In the genomic region with DNA sequence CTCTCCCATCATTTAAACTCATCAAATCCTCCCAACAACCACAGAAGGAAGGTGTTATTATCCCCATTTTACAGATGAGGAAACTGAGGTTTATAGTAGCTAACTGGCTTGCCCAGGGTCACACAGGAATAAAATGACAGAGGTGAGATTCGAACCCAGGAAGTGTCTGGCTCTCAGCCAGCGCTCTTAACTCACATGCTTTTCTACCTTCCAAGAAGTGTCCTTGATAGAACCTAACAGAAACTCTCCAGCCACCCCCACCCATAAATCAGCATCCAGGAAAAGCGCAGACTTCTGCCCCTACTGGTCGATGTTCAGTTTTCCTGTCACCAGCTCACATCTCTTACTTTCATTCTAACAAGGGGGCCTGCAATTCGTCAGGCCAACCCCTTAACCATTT, we compare ENCODE assay signal across 11 cellular contexts. TPM values are rescaled to one million over a fixed set of nuclear protein-coding genes. Genes with fewer than 3 reads are reported as not detected.
DNase-seq lines count a peak whose midpoint lies in the region; ATAC-seq, FAIRE-seq and TF ChIP-seq lines count a peak whose summit lies in the region.
"Had no signal": no experiment of that assay in that cellular context is flagged by ENCODE, and none has a peak within 500 bp of the region (broad histone marks: within the 10 kb centered on the region; RNA-seq: fewer than 3 reads in every experiment).

No MANE protein-coding gene starts in this region.

- H2AFZ ChIP-seq in mammary epithelial cell (ENCODE audit: low read depth, low read length): no peak overlapping the region

- H3K9me3 ChIP-seq in mammary epithelial cell (replicated peaks; ENCODE audit: insufficient read depth, low read length) (no peaks in the 10 kb centered on the region), breast epithelium (no peaks in the 10 kb centered on the region), aorta (ENCODE audit: control insufficient read depth, low read length) (no peaks in the 10 kb centered on the region)
- H3K9me3 ChIP-seq: sigmoid colon had no signal

- H3K9ac ChIP-seq in mammary epithelial cell (ENCODE audit: insufficient read depth, low read length): no peak overlapping the region

- H3K36me3 ChIP-seq in mammary epithelial cell (ENCODE audit: insufficient read depth, low read length): no peaks in the 10 kb centered on the region
- no peaks in the 10 kb centered on the region for H3K36me3 ChIP-seq in breast epithelium
- H3K36me3 ChIP-seq in aorta (ENCODE audit: control insufficient read depth in 1 of 2, insufficient read depth in 2 of 2, low read length in 1 of 2): peaks cover 0 to 2% of the 10 kb centered on the region in 2 donors

- no peak for TF ChIP-seq POLR2A in breast epithelium (IDR thresholded peaks at IDR 0.05)

- 61% methylated on average over 5 of the region's 5 CpGs for WGBS in mammary epithelial cell (ENCODE audit: low coverage, missing lambda C conversion rate)
- WGBS in aorta, 2 donors: 33 to 37% methylated on average over 5 of the region's 5 CpGs

- H3K27me3 ChIP-seq in mammary epithelial cell (ENCODE audit: insufficient read depth, low read length) (no peaks in the 10 kb centered on the region), breast epithelium (no peaks in the 10 kb centered on the region), aorta (ENCODE audit: control insufficient read depth in 1 of 2, insufficient read depth in 2 of 2, low read length in 1 of 2) (no peaks in the 10 kb centered on the region)
- H3K27me3 ChIP-seq: sigmoid colon had no signal

- no peak for FAIRE-seq in urothelium cell line (lab: Jason Lieb, UNC)

- CTCF ChIA-PET in mammary epithelial cell (lab: Charles Lee; ENCODE audit: low non-redundant PET): no interaction called here

- no peak for ATAC-seq in aorta (ENCODE audit: low FRiP score)

- no peaks in the 10 kb centered on the region for H4K20me1 ChIP-seq in mammary epithelial cell (ENCODE audit: insufficient read depth, low read length)

- H3K79me2 ChIP-seq in mammary epithelial cell (ENCODE audit: insufficient read depth, low read length): no peaks in the 10 kb centered on the region

- no peak for DNase-seq in mammary epithelial cell
- DNase-seq in breast epithelium (ENCODE audit: low spot score in 2 of 2): no peak
- DNase-seq in OCI-M1 (lab: John Stamatoyannopoulos, UW): peak; percentile 46
- no peak for DNase-seq in epithelial cell of esophagus (ENCODE audit: low read depth)
- DNase-seq in urothelium cell line (ENCODE audit: low spot score): peak; percentile 34
- no peak for DNase-seq in NCI-H2227 (lab: John Stamatoyannopoulos, UW; ENCODE audit: unreplicated experiment)
- no peak for DNase-seq in aorta
- no peak for DNase-seq in kidney glomerular epithelial cell (lab: John Stamatoyannopoulos, UW)
- DNase-seq: CD4-positive, CD25-positive, alpha-beta regulatory T cell; sigmoid colon had no signal

- H3K4me1 ChIP-seq in mammary epithelial cell (ENCODE audit: insufficient read depth, low read length): no peaks in the 10 kb centered on the region
- no peaks in the 10 kb centered on the region for H3K4me1 ChIP-seq in breast epithelium
- H3K4me1 ChIP-seq in aorta (ENCODE audit: control insufficient read depth in 1 of 2, insufficient read depth in 2 of 2, low read length in 2 of 2): no peaks in the 10 kb centered on the region

- in situ Hi-C loops in mammary epithelial cell (cut with MboI; ENCODE audit: low sequenced_read_pairs in 2 of 2): no loop called here

- TF ChIP-seq CTCF in mammary epithelial cell (conservative IDR thresholded peaks at IDR 0.05 in 1 of 2, IDR thresholded peaks at IDR 0.05 in 1 of 2; ENCODE audit: extremely low read depth in 1 of 2, insufficient read depth in 1 of 2, low read depth in 1 of 2, low read length in 2 of 2) (peak; percentile 19 to 20), breast epithelium (IDR thresholded peaks at IDR 0.05) (no peak), epithelial cell of esophagus (IDR thresholded peaks at IDR 0.05; ENCODE audit: insufficient read depth, low read depth, low read length, missing control alignments) (peak; percentile 3)

- H3K4me2 ChIP-seq in mammary epithelial cell (ENCODE audit: insufficient read depth, low read depth, low read length): no peak overlapping the region

- H3K27ac ChIP-seq in mammary epithelial cell (ENCODE audit: insufficient read depth, low read depth, low read length) (no peak overlapping the region), breast epithelium (no peak overlapping the region), aorta (ENCODE audit: low read depth in 1 of 2, low read length in 2 of 2) (no peak overlapping the region)

- intact Hi-C loops in mammary epithelial cell (cut with micrococcal nuclease) (no loop called here), breast epithelium (cut with DNase I; ENCODE audit: low total_unique reads) (no loop called here), aorta (cut with DNase I) (no loop called here)

- H3K4me3 ChIP-seq in mammary epithelial cell (replicated peaks in 1 of 3; ENCODE audit: insufficient read depth in 1 of 3, low read depth in 2 of 3, low read length in 3 of 3): no peak overlapping the region
- H3K4me3 ChIP-seq in breast epithelium: no peak overlapping the region
- no peak overlapping the region for H3K4me3 ChIP-seq in epithelial cell of esophagus (ENCODE audit: low read length)
- H3K4me3 ChIP-seq in aorta (ENCODE audit: low read length in 2 of 2): no peak overlapping the region
- H3K4me3 ChIP-seq: sigmoid colon had no signal

- no TSS peak for BruUV-seq in mammary epithelial cell (replicated peaks; lab: Mats Ljungman, UMichigan)

- dilution Hi-C loops in mammary epithelial cell (cut with HindIII; ENCODE audit: low sequenced_read_pairs): no loop called here

RNA-seq across cellular contexts. Expression of a gene that starts 51.7 kb away (rescaled TPM):
- total RNA-seq in mammary epithelial cell: under 1 TPM in 1 of 2 donors, not detected in 1; 0.21 TPM
- polyA plus RNA-seq in mammary epithelial cell: 0.17 TPM
- not detected for polyA minus RNA-seq in mammary epithelial cell
- under 1 TPM in 1 of 3 donors, not detected in 2; 0.29 TPM for total RNA-seq in breast epithelium
- not detected for total RNA-seq in aorta
- polyA plus RNA-seq in aorta: not detected
- total RNA-seq: activated CD8-positive, alpha-beta memory T cell treated with anti-CD3 and anti-CD28 coated beads for 36 hours; CD4-positive, CD25-positive, alpha-beta regulatory T cell; sigmoid colon had no signal
- polyA plus RNA-seq: CD4-positive, CD25-positive, alpha-beta regulatory T cell had no signal

RNA-seq across cellular contexts. Expression of a gene that starts 52.9 kb away (rescaled TPM):
- total RNA-seq in mammary epithelial cell (10 to 100 TPM in 1 of 2 donors, 1 to 10 TPM in 1; 9.8 to 40.2 TPM), breast epithelium (10 to 100 TPM in 2 of 3 donors, 1 to 10 TPM in 1; 3.0 to 31.8 (median 31.0) TPM), aorta (10 to 100 TPM in 1 of 2 donors, 1 to 10 TPM in 1; 4.3 to 17.0 TPM)
- polyA plus RNA-seq in mammary epithelial cell (5.4 TPM), aorta (under 1 TPM; 0.63 to 0.64 TPM)
- 16.3 TPM for polyA minus RNA-seq in mammary epithelial cell
- total RNA-seq: CD4-positive, CD25-positive, alpha-beta regulatory T cell had no signal
- polyA plus RNA-seq: CD4-positive, CD25-positive, alpha-beta regulatory T cell had no signal

Comparison
In these comparisons a context has a peak if more than half of its experiments do, and no peak if none do; other contexts are left out.
1. CTCF ChIP-seq: peak in mammary epithelial cell (2 of 2) and epithelial cell of esophagus (single experiment); none in breast epithelium (0 of 3).
2. DNase-seq: peak in OCI-M1 (single experiment) and urothelium cell line (single experiment); none in mammary epithelial cell (single experiment), breast epithelium (0 of 2), epithelial cell of esophagus (single experiment), NCI-H2227 (single experiment), aorta (0 of 2) and kidney glomerular epithelial cell (single experiment).